31 cellular contexts compared by ENCODE assay signal in genomic region chr3:196398782-196399181, GRCh38.
"Had no signal": no experiment of that assay in that cellular context is flagged by ENCODE, and none has a peak within 500 bp of the region (broad histone marks: within the 10 kb centered on the region; RNA-seq: fewer than 3 reads in every experiment).

No MANE protein-coding gene starts in this region.

- H3K9me3 Mint-ChIP-seq: activated B cell treated with CpG ODN at 0.5 μM for 24 hours; activated T-cell treated with anti-CD3 and anti-CD28 coated beads, Interleukin-2, amount 50 U/mL, for 72 hours; brain; dendritic cell treated with granulocyte-macrophage colony-stimulating factor and Interleukin-4, amounts not matched to agents 40 ng/mL and 50 ng/mL, for 4 days; naive thymus-derived CD4-positive, alpha-beta T cell had no signal

- FAIRE-seq: frontal cortex had no signal

- H3K4me3 Mint-ChIP-seq: activated B cell treated with CpG ODN at 0.5 μM for 24 hours; activated CD4-positive, alpha-beta T cell treated with anti-CD3 and anti-CD28 coated beads for 36 hours; activated CD8-positive, alpha-beta T cell treated with anti-CD3 and anti-CD28 coated beads, Interleukin-2, amount 10 ng/mL, durations not matched to agents 7 days and 5 days; activated naive CD8-positive, alpha-beta T cell; activated T-cell treated with anti-CD3 and anti-CD28 coated beads, Interleukin-2, amount 50 U/mL, for 72 hours; brain; dendritic cell treated with granulocyte-macrophage colony-stimulating factor and Interleukin-4, amounts not matched to agents 40 ng/mL and 50 ng/mL, for 4 days; naive thymus-derived CD4-positive, alpha-beta T cell; T-helper 17 cell had no signal

- H3K27me3 Mint-ChIP-seq: activated B cell treated with CpG ODN at 0.5 μM for 24 hours; activated CD4-positive, alpha-beta T cell treated with anti-CD3 and anti-CD28 coated beads for 36 hours; activated naive CD8-positive, alpha-beta T cell; brain; dendritic cell treated with granulocyte-macrophage colony-stimulating factor and Interleukin-4, amounts not matched to agents 40 ng/mL and 50 ng/mL, for 4 days; naive thymus-derived CD4-positive, alpha-beta T cell; progenitor cell of endocrine pancreas; T-helper 17 cell had no signal

- H3K4me1 ChIP-seq: ascending aorta, esophagus squamous epithelium, right lobe of liver, testis, vagina had no signal

- H3K27me3 ChIP-seq: ascending aorta, esophagus squamous epithelium, ovary, right lobe of liver, testis, transverse colon, vagina had no signal

- H3K27ac ChIP-seq: ascending aorta, epithelial cell of prostate, esophagus squamous epithelium, ovary, right lobe of liver, testis, transverse colon, vagina had no signal

- DNase-seq: activated B cell treated with CpG ODN at 0.5 μM for 24 hours; activated CD4-positive, alpha-beta T cell treated with anti-CD3 and anti-CD28 coated beads for 36 hours; activated CD8-positive, alpha-beta T cell treated with anti-CD3 and anti-CD28 coated beads, Interleukin-2, amount 10 ng/mL, durations not matched to agents 7 days and 5 days; activated effector memory CD4-positive, alpha-beta T cell treated with Interleukin-2 at 50 U/mL for 16 hours; activated naive CD4-positive, alpha-beta T cell treated with Interleukin-2 at 50 U/mL for 16 hours; activated T-cell treated with anti-CD3 and anti-CD28 coated beads for 4 hours; activated T-cell treated with anti-CD3 and anti-CD28 coated beads, Interleukin-2, amount 50 U/mL, for 72 hours; caudate nucleus; esophagus squamous epithelium; glutamatergic neuron; islet precursor cell; mammary epithelial cell; midbrain; naive thymus-derived CD4-positive, alpha-beta T cell; ovary; right lobe of liver; stimulated activated CD4-positive, alpha-beta T cell treated with anti-CD3 and anti-CD28 coated beads, Interleukin-12 subunit alpha, Interleukin-12 subunit beta, amount 100 ng/mL, for 4 hours; stimulated activated CD4-positive, alpha-beta T cell treated with anti-CD3 and anti-CD28 coated beads, Interleukin-4, amount 100 ng/mL, for 1 hour; stimulated activated naive CD8-positive, alpha-beta T cell treated with anti-CD3 and anti-CD28 coated beads, Interleukin-15, Interleukin-2, amounts not matched to agents 100 U/mL and 50 U/mL, for 24 hours; T-helper 17 cell; T1000; testis; transverse colon had no signal

- H3K4me1 Mint-ChIP-seq: activated B cell treated with CpG ODN at 0.5 μM for 24 hours; activated CD4-positive, alpha-beta T cell treated with anti-CD3 and anti-CD28 coated beads for 36 hours; brain had no signal

- H3K36me3 ChIP-seq: ovary had no signal

- H3K4me3 ChIP-seq: ascending aorta, esophagus squamous epithelium, ovary, right lobe of liver, testis, transverse colon, vagina had no signal

- H3K27ac Mint-ChIP-seq: activated B cell treated with CpG ODN at 0.5 μM for 24 hours; activated CD4-positive, alpha-beta T cell treated with anti-CD3 and anti-CD28 coated beads for 36 hours; activated CD8-positive, alpha-beta T cell treated with anti-CD3 and anti-CD28 coated beads, Interleukin-2, amount 10 ng/mL, durations not matched to agents 7 days and 5 days; activated T-cell treated with anti-CD3 and anti-CD28 coated beads, Interleukin-2, amount 50 U/mL, for 72 hours; brain; dendritic cell treated with granulocyte-macrophage colony-stimulating factor and Interleukin-4, amounts not matched to agents 40 ng/mL and 50 ng/mL, for 4 days; progenitor cell of endocrine pancreas had no signal

- ATAC-seq: activated CD4-positive, alpha-beta T cell treated with anti-CD3 and anti-CD28 coated beads for 36 hours; activated CD8-positive, alpha-beta T cell treated with anti-CD3 and anti-CD28 coated beads, Interleukin-2, amount 10 ng/mL, durations not matched to agents 7 days and 5 days; activated T-cell treated with anti-CD3 and anti-CD28 coated beads, Interleukin-2, amount 50 U/mL, for 72 hours; naive thymus-derived CD4-positive, alpha-beta T cell; right lobe of liver; stimulated activated naive CD8-positive, alpha-beta T cell treated with anti-CD3 and anti-CD28 coated beads, Interleukin-15, Interleukin-2, amounts not matched to agents 100 U/mL and 50 U/mL, for 24 hours; T-helper 17 cell had no signal

- H3K9me3 ChIP-seq: ascending aorta, esophagus squamous epithelium, ovary, right lobe of liver, testis, transverse colon, vagina had no signal
